27 cellular contexts compared by ENCODE assay signal in the genomic region with DNA sequence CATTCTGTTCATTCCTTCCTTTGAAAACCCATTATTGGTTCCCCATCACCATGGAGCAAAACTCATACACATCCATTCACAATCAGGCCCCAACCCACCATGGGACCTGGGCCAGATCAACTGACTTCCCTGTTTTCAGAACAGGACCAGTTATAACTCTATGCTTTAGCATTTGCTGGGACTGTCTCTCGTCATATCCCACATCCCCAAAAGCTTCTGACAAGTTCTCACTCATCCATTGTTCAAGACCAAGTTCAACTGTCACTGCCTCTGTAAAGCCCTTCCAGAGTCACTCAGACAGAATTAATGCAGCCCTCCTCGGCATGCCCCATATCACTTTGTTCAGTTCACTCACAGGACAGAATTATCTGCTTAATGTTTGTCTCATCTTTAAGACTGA.
"Had no signal": no experiment of that assay in that cellular context is flagged by ENCODE, and none has a peak within 500 bp of the region (broad histone marks: within the 10 kb centered on the region; RNA-seq: fewer than 3 reads in every experiment).

No MANE protein-coding gene starts in this region.

- H3K4me1 ChIP-seq: gastrocnemius medialis, prostate gland had no signal

- H3K4me3 Mint-ChIP-seq: activated naive CD8-positive, alpha-beta T cell treated with anti-CD3 and anti-CD28 coated beads for 36 hours; activated T-cell treated with anti-CD3 and anti-CD28 coated beads, Interleukin-2, amount 50 U/mL, for 4 hours; stimulated activated effector memory CD8-positive, alpha-beta T cell treated with anti-CD3 and anti-CD28 coated beads, Interleukin-12 subunit alpha, Interleukin-12 subunit beta, amount 100 ng/mL, for 72 hours had no signal

- H3K9me3 ChIP-seq: esophagus muscularis mucosa, gastrocnemius medialis, lower lobe of right lung, prostate gland, stomach, upper lobe of left lung had no signal

- H3K4me3 ChIP-seq: esophagus muscularis mucosa, gastrocnemius medialis, lower lobe of right lung, prostate gland, stomach, upper lobe of left lung had no signal

- H3K27ac Mint-ChIP-seq: activated naive CD8-positive, alpha-beta T cell treated with anti-CD3 and anti-CD28 coated beads for 36 hours; activated T-helper 2 cell treated with anti-CD3 and anti-CD28 coated beads, Interferon-gamma antibody, Interleukin-2, Interleukin-4, amounts not matched to agents 10 μg/mL and 5 μg/mL and 100 μg/mL, durations not matched to agents 14 hours and 24 hours and 36 hours; stimulated activated effector memory CD8-positive, alpha-beta T cell treated with anti-CD3 and anti-CD28 coated beads, Interleukin-12 subunit alpha, Interleukin-12 subunit beta, amount 100 ng/mL, for 72 hours had no signal

- H3K27me3 Mint-ChIP-seq: activated naive CD8-positive, alpha-beta T cell treated with anti-CD3 and anti-CD28 coated beads for 36 hours had no signal

- H3K27ac ChIP-seq: esophagus muscularis mucosa, gastrocnemius medialis, lower lobe of right lung, prostate gland, stomach, upper lobe of left lung had no signal

- H3K36me3 ChIP-seq: esophagus muscularis mucosa, gastrocnemius medialis, lower lobe of right lung, prostate gland, stomach, upper lobe of left lung had no signal

- DNase-seq: activated CD4-positive, alpha-beta T cell treated with anti-CD3 and anti-CD28 coated beads for 4 hours; activated CD4-positive, alpha-beta T cell treated with anti-CD3 and anti-CD28 coated beads, Interleukin-2, amount 50 U/mL, for 48 hours; activated CD4-positive, CD25-positive, alpha-beta regulatory T cell; activated CD8-positive, alpha-beta memory T cell treated with anti-CD3 and anti-CD28 coated beads, Interleukin-2, amount 50 U/mL, for 48 hours; activated naive CD4-positive, alpha-beta T cell treated with Interleukin-2 at 50 U/mL for 16 hours; activated naive CD8-positive, alpha-beta T cell treated with anti-CD3 and anti-CD28 coated beads for 36 hours; activated T-cell treated with anti-CD3 and anti-CD28 coated beads, Interleukin-2, amount 50 U/mL, for 4 hours; central memory CD4-positive, alpha-beta T cell; dermis blood vessel endothelial cell; effector memory CD8-positive, alpha-beta T cell; gastrocnemius medialis; head of caudate nucleus; hypothalamus; kidney; lower lobe of right lung; naive B cell; right cardiac atrium; stimulated activated CD4-positive, alpha-beta T cell treated with anti-CD3 and anti-CD28 coated beads, Interleukin-12 subunit alpha, Interleukin-12 subunit beta, amount 100 ng/mL, for 4 hours; stomach; T-helper 1 cell; T-helper 9 cell; upper lobe of left lung had no signal

- H3K9me3 Mint-ChIP-seq: activated naive CD8-positive, alpha-beta T cell treated with anti-CD3 and anti-CD28 coated beads for 36 hours; activated T-cell treated with anti-CD3 and anti-CD28 coated beads, Interleukin-2, amount 50 U/mL, for 4 hours; activated T-helper 2 cell treated with anti-CD3 and anti-CD28 coated beads, Interferon-gamma antibody, Interleukin-2, Interleukin-4, amounts not matched to agents 10 μg/mL and 5 μg/mL and 100 μg/mL, durations not matched to agents 14 hours and 24 hours and 36 hours; effector memory CD8-positive, alpha-beta T cell; naive B cell; stimulated activated effector memory CD8-positive, alpha-beta T cell treated with anti-CD3 and anti-CD28 coated beads, Interleukin-12 subunit alpha, Interleukin-12 subunit beta, amount 100 ng/mL, for 72 hours had no signal

- FAIRE-seq: astrocyte, kidney had no signal

- ATAC-seq: activated T-cell treated with anti-CD3 and anti-CD28 coated beads, Interleukin-2, amount 50 U/mL, for 4 hours; effector memory CD8-positive, alpha-beta T cell; gastrocnemius medialis; lower lobe of right lung; right cardiac atrium; stimulated activated effector memory CD8-positive, alpha-beta T cell treated with anti-CD3 and anti-CD28 coated beads, Interleukin-12 subunit alpha, Interleukin-12 subunit beta, amount 100 ng/mL, for 72 hours had no signal

- H3K36me3 Mint-ChIP-seq: stimulated activated effector memory CD8-positive, alpha-beta T cell treated with anti-CD3 and anti-CD28 coated beads, Interleukin-12 subunit alpha, Interleukin-12 subunit beta, amount 100 ng/mL, for 72 hours had no signal
